8 cellular contexts compared by ENCODE assay signal in genomic region chr19:55406091-55406868, GRCh38. TPM values are rescaled to one million over a fixed set of nuclear protein-coding genes. Genes with fewer than 3 reads are reported as not detected.
DNase-seq lines count a peak whose midpoint lies in the region; ATAC-seq, FAIRE-seq and TF ChIP-seq lines count a peak whose summit lies in the region.

No MANE protein-coding gene starts in this region.

- H3K36me3 ChIP-seq in left ventricle myocardium inferior (peaks cover 35% of the 10 kb centered on the region), astrocyte (ENCODE audit: insufficient read depth, low read length) (peaks cover 28% of the 10 kb centered on the region), mesendoderm (ENCODE audit: control insufficient read depth, insufficient read depth, low read length) (peaks cover 13% of the 10 kb centered on the region)

- no peak overlapping the region for H3K4ac ChIP-seq in mesendoderm (ENCODE audit: low read depth, low read length)

- H3K36me3 Mint-ChIP-seq in astrocyte (ENCODE audit: low read depth, unreplicated experiment) = peaks cover 28% of the 10 kb centered on the region

- no peak overlapping the region for H2AK5ac ChIP-seq in mesendoderm (ENCODE audit: low read length)

- H2AFZ ChIP-seq in astrocyte (ENCODE audit: low read depth, low read length) = no peak overlapping the region

- H4K20me1 ChIP-seq in astrocyte (ENCODE audit: insufficient read depth, low read length) = peaks cover 53% of the 10 kb centered on the region

- H2BK5ac ChIP-seq in mesendoderm (ENCODE audit: low read length) = no peak overlapping the region

- H3K27ac ChIP-seq in left ventricle myocardium inferior (replicated peaks) (no peak overlapping the region), astrocyte (ENCODE audit: low read depth, low read length) (peak overlapping the region; percentile 99), mesendoderm (ENCODE audit: low read depth, low read length) (no peak overlapping the region)

- WGBS in mesendoderm (ENCODE audit: extremely low coverage, insufficient coverage, low lambda C conversion rate) = no CpG with 5 or more reads among the region's 16 CpGs

- no peak overlapping the region for H2BK120ac ChIP-seq in mesendoderm (ENCODE audit: low read depth, low read length)

- intact Hi-C loops in left ventricle myocardium inferior (cut with micrococcal nuclease) (no loop called here), Right ventricle myocardium superior (cut with DNase I) (no loop called here)

- no peak overlapping the region for H3K18ac ChIP-seq in mesendoderm (ENCODE audit: low read length)

- H3K4me2 ChIP-seq in astrocyte (ENCODE audit: low read length) = peak overlapping the region; percentile 94
- peak overlapping the region; percentile 3 for H3K4me2 ChIP-seq in mesendoderm (ENCODE audit: low read length)

- H3K56ac ChIP-seq in mesendoderm (ENCODE audit: low read length) = peak overlapping the region; percentile 93

- peak overlapping the region; percentile 98 for H3K4me3 ChIP-seq in left ventricle myocardium inferior
- peak overlapping the region; percentile 81 for H3K4me3 ChIP-seq in astrocyte (ENCODE audit: insufficient read depth, low read depth, low read length)
- H3K4me3 ChIP-seq in mesendoderm (ENCODE audit: low read length) = peak overlapping the region; percentile 91

- H3K9me3 ChIP-seq in left ventricle myocardium inferior (replicated peaks) = no peaks in the 10 kb centered on the region
- H3K9me3 ChIP-seq in astrocyte (ENCODE audit: insufficient read depth, low read depth, low read length) = no peaks in the 10 kb centered on the region

- no peak overlapping the region for H4K8ac ChIP-seq in mesendoderm (ENCODE audit: low read depth, low read length)

- H4K5ac ChIP-seq in mesendoderm (ENCODE audit: low read length) = no peak overlapping the region

- FAIRE-seq in astrocyte (lab: Jason Lieb, UNC) = no peak

- H3K27ac Mint-ChIP-seq in astrocyte (ENCODE audit: unreplicated experiment) = peak overlapping the region; percentile 62

- no peak overlapping the region for H2BK15ac ChIP-seq in mesendoderm (replicated peaks; ENCODE audit: low read depth)

- peaks cover 12% of the 10 kb centered on the region for H3K9me3 Mint-ChIP-seq in astrocyte (ENCODE audit: unreplicated experiment)

- H3K9ac ChIP-seq in astrocyte (ENCODE audit: low read length) = peak overlapping the region; percentile 95
- H3K9ac ChIP-seq in mesendoderm (ENCODE audit: low read length) = peak overlapping the region; percentile 97

- TF ChIP-seq CTCF in left ventricle myocardium inferior (IDR thresholded peaks at IDR 0.05; ENCODE audit: borderline replicate concordance) = no peak
- no peak for TF ChIP-seq CTCF in astrocyte (IDR thresholded peaks at IDR 0.05; ENCODE audit: insufficient read depth, low read depth, low read length)

- H3K27me3 ChIP-seq in left ventricle myocardium inferior (ENCODE audit: low read depth) = no peaks in the 10 kb centered on the region
- no peaks in the 10 kb centered on the region for H3K27me3 ChIP-seq in astrocyte (ENCODE audit: insufficient read depth, low read length)
- no peaks in the 10 kb centered on the region for H3K27me3 ChIP-seq in mesendoderm (ENCODE audit: insufficient read depth, low read length, poor library complexity)

- peaks cover 52% of the 10 kb centered on the region for H3K79me2 ChIP-seq in astrocyte (ENCODE audit: insufficient read depth, low read length)
- H3K79me2 ChIP-seq in mesendoderm (ENCODE audit: control insufficient read depth, insufficient read depth, low read length) = peaks cover 28% of the 10 kb centered on the region

- no peak for ATAC-seq in Right ventricle myocardium superior (ENCODE audit: poor library complexity)
- no peak for ATAC-seq in GM19463 (IDR thresholded peaks at IDR 0.05; ENCODE audit: unreplicated experiment)

- peak overlapping the region; percentile 84 for H3K4me3 Mint-ChIP-seq in astrocyte (ENCODE audit: unreplicated experiment)

- peaks cover 21% of the 10 kb centered on the region for H3K4me1 ChIP-seq in left ventricle myocardium inferior
- peaks cover 20% of the 10 kb centered on the region for H3K4me1 ChIP-seq in astrocyte (ENCODE audit: insufficient read depth, low read length)
- peaks cover 10% of the 10 kb centered on the region for H3K4me1 ChIP-seq in mesendoderm (ENCODE audit: control insufficient read depth, low read depth, low read length)

- peaks cover 19% of the 10 kb centered on the region for H3K79me1 ChIP-seq in mesendoderm (ENCODE audit: low read length)

- peak overlapping the region; percentile 67 for H3K23ac ChIP-seq in mesendoderm (ENCODE audit: low read length)

- DNase-seq in left ventricle myocardium inferior (no peak), Right ventricle myocardium superior (no peak), astrocyte (ENCODE audit: low read depth) (no peak), mesendoderm (no peak), NCI-H1436 (lab: John Stamatoyannopoulos, UW) (no peak), NCI-H2171 (lab: John Stamatoyannopoulos, UW) (no peak)
- no peak for DNase-seq in activated CD8-positive, alpha-beta memory T cell treated with anti-CD3 and anti-CD28 coated beads for 24 hours

- peaks cover 15% of the 10 kb centered on the region for H3K4me1 Mint-ChIP-seq in astrocyte (ENCODE audit: low read depth, unreplicated experiment)

- peaks cover 4% of the 10 kb centered on the region for H3K27me3 Mint-ChIP-seq in astrocyte (ENCODE audit: low read depth, unreplicated experiment)

RNA-seq across cellular contexts. Expression of gene UBE2S, which starts 1.3 kb away (rescaled TPM):
- total RNA-seq in left ventricle myocardium inferior (33.2 TPM), Right ventricle myocardium superior (22.6 TPM), astrocyte (107 and 116 TPM in 2 replicates)
- polyA plus RNA-seq in mesendoderm (2013, experiment 1 of 2) = 217 TPM
- polyA plus RNA-seq in mesendoderm (2013, experiment 2 of 2) = 221 TPM

RNA-seq across cellular contexts. Expression of gene RPL28, which starts 20.5 kb away (rescaled TPM):
- total RNA-seq in left ventricle myocardium inferior = 559 TPM
- 569 TPM for total RNA-seq in Right ventricle myocardium superior
- total RNA-seq in astrocyte = 2,006 and 2,072 TPM in 2 replicates
- polyA plus RNA-seq in mesendoderm (2013, experiment 1 of 2) = 2,426 TPM
- 2,495 TPM for polyA plus RNA-seq in mesendoderm (2013, experiment 2 of 2)

RNA-seq across cellular contexts. Expression of gene TMEM238, which starts 22.2 kb away (rescaled TPM):
- total RNA-seq in left ventricle myocardium inferior (0.69 TPM), Right ventricle myocardium superior (1.0 TPM), astrocyte (1.4 and 2.1 TPM in 2 replicates)
- 0.66 TPM for polyA plus RNA-seq in mesendoderm (2013, experiment 1 of 2)
- 0.53 TPM for polyA plus RNA-seq in mesendoderm (2013, experiment 2 of 2)

RNA-seq across cellular contexts. Expression of gene TMEM190, which starts 29.7 kb away (rescaled TPM):
- total RNA-seq in left ventricle myocardium inferior = not detected
- not detected for total RNA-seq in Right ventricle myocardium superior
- 2.5 TPM in 2 replicates for total RNA-seq in astrocyte
- not detected for polyA plus RNA-seq in mesendoderm (2013, experiment 1 of 2)
- 0.08 TPM for polyA plus RNA-seq in mesendoderm (2013, experiment 2 of 2)

RNA-seq across cellular contexts. Expression of gene IL11, which starts 36.0 kb away (rescaled TPM):
- total RNA-seq in left ventricle myocardium inferior = not detected
- not detected for total RNA-seq in Right ventricle myocardium superior
- 183 and 202 TPM in 2 replicates for total RNA-seq in astrocyte
- polyA plus RNA-seq in mesendoderm (2013, experiment 1 of 2) = 0.84 TPM
- polyA plus RNA-seq in mesendoderm (2013, experiment 2 of 2) = 0.41 TPM
